Comparison of ENCODE assay signal across 8 cellular contexts in the genomic region with DNA sequence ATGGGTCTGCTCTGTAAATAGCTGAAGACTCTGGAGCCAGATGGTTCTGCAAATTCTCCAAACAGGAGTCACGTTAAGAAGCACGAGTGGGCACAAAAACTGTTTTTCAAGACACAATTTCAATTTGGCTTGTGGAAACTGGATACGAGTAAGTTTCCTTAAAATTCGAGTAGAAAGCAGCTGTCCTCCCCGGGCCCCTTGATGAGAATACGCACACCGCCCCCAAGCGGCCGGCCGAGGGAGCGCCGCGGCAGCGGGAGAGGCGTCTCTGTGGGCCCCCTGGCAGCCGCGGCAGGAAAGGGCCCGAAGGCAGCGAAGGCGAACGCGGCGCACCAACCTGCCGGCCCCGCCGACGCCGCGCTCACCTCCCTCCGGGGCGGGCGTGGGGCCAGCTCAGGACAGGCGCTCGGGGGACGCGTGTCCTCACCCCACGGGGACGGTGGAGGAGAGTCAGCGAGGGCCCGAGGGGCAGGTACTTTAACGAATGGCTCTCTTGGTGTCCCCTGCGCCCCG. TPM values are rescaled to one million over a fixed set of nuclear protein-coding genes. Genes with fewer than 3 reads are reported as not detected.
A peak's percentile ranks its signal among the peaks of the same experiment; 100 is the strongest.
DNase-seq lines count a peak whose midpoint lies in the region; ATAC-seq and TF ChIP-seq lines count a peak whose summit lies in the region.

No MANE protein-coding gene starts in this region.

- H4K20me1 ChIP-seq in OCI-LY1 (ENCODE audit: insufficient read depth, low read length): no peaks in the 10 kb centered on the region

- H3K9ac ChIP-seq in OCI-LY1 (ENCODE audit: low read length): no peak overlapping the region
- peak overlapping the region; percentile 61 to 81 for H3K9ac ChIP-seq in mucosa of rectum (ENCODE audit: low read depth in 1 of 2, low read length in 2 of 2)

- H3K4me3 ChIP-seq in OCI-LY1 (ENCODE audit: low read depth, low read length, poor library complexity, severe bottlenecking) (no peak overlapping the region), mucosa of rectum (ENCODE audit: low read length in 2 of 2) (peak overlapping the region; percentile 89 to 92)

- DNase-seq in C1 segment of cervical spinal cord (lab: John Stamatoyannopoulos, UW) (peak in 12 of 14 donors; percentile 8 to 83 (median 54)), HT-29 (ENCODE audit: low spot score) (peak; percentile 95), activated T-cell treated with anti-CD3 and anti-CD28 coated beads for 4 hours (peak; percentile 79), epithelial cell of prostate (ENCODE audit: low read depth, low spot score) (no peak)
- peak; percentile 78 to 89 for DNase-seq in stimulated activated CD8-positive, alpha-beta memory T cell treated with anti-CD3 and anti-CD28 coated beads, Interleukin-2, amount 100 ng/mL, for 48 hours (ENCODE audit: low read depth in 2 of 2)

- H3F3A ChIP-seq in OCI-LY1 (ENCODE audit: insufficient read depth, low read length): no peaks in the 10 kb centered on the region

- no peaks in the 10 kb centered on the region for H3K36me3 ChIP-seq in OCI-LY1 (ENCODE audit: insufficient read depth, low read length)
- H3K36me3 ChIP-seq in mucosa of rectum (ENCODE audit: control insufficient read depth in 2 of 2, insufficient read depth in 2 of 2, low read length in 2 of 2): peaks cover 28 to 30% of the 10 kb centered on the region in 2 donors

- H3K9me3 ChIP-seq in OCI-LY1 (ENCODE audit: low read length) (no peaks in the 10 kb centered on the region), mucosa of rectum (ENCODE audit: control insufficient read depth in 2 of 2, low read length in 2 of 2) (no peaks in the 10 kb centered on the region)

- no peaks in the 10 kb centered on the region for H3K4me1 ChIP-seq in OCI-LY1 (ENCODE audit: insufficient read depth, low read length, severe bottlenecking)
- peaks cover 30 to 41% of the 10 kb centered on the region in 2 donors for H3K4me1 ChIP-seq in mucosa of rectum (ENCODE audit: control insufficient read depth in 2 of 2, insufficient read depth in 2 of 2, low read length in 2 of 2)

- H3K9me2 ChIP-seq in OCI-LY1 (ENCODE audit: low read depth, low read length): no peaks in the 10 kb centered on the region

- no peaks in the 10 kb centered on the region for H3K79me2 ChIP-seq in OCI-LY1 (ENCODE audit: insufficient read depth, low read length)

- peaks cover 6% of the 10 kb centered on the region for H3K27me3 ChIP-seq in OCI-LY1 (ENCODE audit: insufficient read depth, low read length)
- no peaks in the 10 kb centered on the region for H3K27me3 ChIP-seq in mucosa of rectum (ENCODE audit: control insufficient read depth in 2 of 2, insufficient read depth in 2 of 2, low read length in 2 of 2)

- no peak overlapping the region for H2AFZ ChIP-seq in OCI-LY1 (ENCODE audit: low read length)

- ATAC-seq in GM19455 (IDR thresholded peaks at IDR 0.05; ENCODE audit: unreplicated experiment): peak; percentile 76

- H3K4me2 ChIP-seq in OCI-LY1 (ENCODE audit: low read length): no peak overlapping the region

- peak; percentile 90 for TF ChIP-seq CTCF in OCI-LY1 (IDR thresholded peaks at IDR 0.05; ENCODE audit: low read length)

- H3K27ac ChIP-seq in OCI-LY1 (ENCODE audit: low read depth, low read length, poor library complexity, severe bottlenecking) (no peak overlapping the region), epithelial cell of prostate (peak overlapping the region; percentile 95), mucosa of rectum (ENCODE audit: low read depth in 2 of 2, low read length in 2 of 2) (peak overlapping the region; percentile 73 to 88)

RNA-seq across cellular contexts. Expression of a gene that starts 0.7 kb away (rescaled TPM):
- 5.6 and 12.5 TPM in 2 replicates for total RNA-seq in HT-29 (2014; rRNA removed; shearing (Covaris generic))
